11 cellular contexts compared by ENCODE assay signal in the genomic region with DNA sequence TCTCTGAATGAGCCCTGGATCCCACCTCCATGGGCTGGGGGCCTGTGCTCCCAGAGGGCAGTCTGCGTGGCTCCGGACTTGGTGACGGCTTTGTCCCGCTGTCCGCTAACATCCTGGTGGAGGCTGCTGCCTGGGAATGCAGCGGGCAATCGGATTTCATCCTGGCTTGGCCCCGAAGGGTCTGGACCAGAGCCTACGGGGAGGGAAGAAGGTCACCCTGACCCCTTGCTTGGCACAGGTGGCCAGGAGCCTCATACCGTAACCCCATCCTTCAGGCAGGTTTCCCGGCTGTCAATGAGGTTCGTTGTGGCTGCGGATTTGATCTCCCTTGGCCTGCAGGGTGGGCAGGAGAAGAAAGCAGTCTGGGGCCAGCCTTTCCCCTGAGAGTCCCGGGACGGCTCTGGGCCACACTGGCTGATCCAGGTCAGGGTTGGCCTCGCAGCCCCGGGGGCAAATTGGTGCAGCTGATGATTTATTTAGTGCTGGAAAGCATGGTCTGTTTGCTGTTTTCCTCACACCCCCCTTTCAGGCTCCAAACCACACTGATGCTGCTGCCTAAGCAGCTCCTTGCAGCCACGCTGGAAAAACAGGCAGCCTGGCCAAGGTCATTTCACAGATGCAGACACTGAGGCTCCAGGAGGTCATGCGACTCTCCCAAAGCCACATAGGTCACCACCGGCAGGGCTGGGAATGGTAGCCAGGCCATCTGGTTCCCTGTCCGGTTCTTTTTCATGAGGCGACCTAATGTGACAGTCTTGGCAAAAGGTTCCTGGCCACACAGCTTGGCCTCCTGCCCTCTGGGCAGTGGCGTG. TPM values are rescaled to one million over a fixed set of nuclear protein-coding genes. Genes with fewer than 3 reads are reported as not detected.
DNase-seq lines count a peak whose midpoint lies in the region; TF ChIP-seq lines count a peak whose summit lies in the region.
"Had no signal": no experiment of that assay in that cellular context is flagged by ENCODE, and none has a peak within 500 bp of the region (broad histone marks: within the 10 kb centered on the region; RNA-seq: fewer than 3 reads in every experiment).

No MANE protein-coding gene starts in this region.

- peaks cover 4 to 18% (median 14%) of the 10 kb centered on the region in 4 donors for H3K4me1 ChIP-seq in liver (ENCODE audit: control insufficient read depth in 4 of 4, insufficient read depth in 4 of 4, low read length in 3 of 4)
- H3K4me1 ChIP-seq in stomach, result peaks cover 32 to 87% (median 51%) of the 10 kb centered on the region in 4 donors

- WGBS in liver, result 58% methylated on average over 23 of the region's 23 CpGs
- 45 to 66% (median 59%) methylated on average over 20 to 23 of the region's 23 CpGs for WGBS in stomach, 5 donors

- H3K27me3 ChIP-seq in liver (ENCODE audit: control insufficient read depth in 4 of 4, insufficient read depth in 4 of 4, low read length in 3 of 4), result no peaks in the 10 kb centered on the region
- no peaks in the 10 kb centered on the region for H3K27me3 ChIP-seq in stomach
- H3K27me3 ChIP-seq: Peyer's patch had no signal

- no peak for TF ChIP-seq POLR2A in stomach (IDR thresholded peaks at IDR 0.05)

- intact Hi-C loops in stomach (cut with DNase I; ENCODE audit: low total_unique reads), result no loop called here

- H3K4me3 ChIP-seq in liver (ENCODE audit: low read depth in 1 of 3, low read length in 3 of 3) (no peak overlapping the region), stomach (no peak overlapping the region)
- H3K4me3 ChIP-seq: Peyer's patch had no signal

- H3K9me3 ChIP-seq in liver (ENCODE audit: control insufficient read depth in 4 of 4, low read length in 3 of 4), result no peaks in the 10 kb centered on the region
- H3K9me3 ChIP-seq in stomach, result no peaks in the 10 kb centered on the region
- H3K9me3 ChIP-seq: Peyer's patch had no signal

- TF ChIP-seq RAD21 in Ishikawa (IDR thresholded peaks at IDR 0.05; ENCODE audit: low read depth) (no peak), liver (IDR thresholded peaks at IDR 0.05) (no peak)

- H3K27ac ChIP-seq in liver (ENCODE audit: low read depth in 1 of 2, low read length in 2 of 2), result peak overlapping the region in 1 of 2 donors; percentile 36
- peak overlapping the region in 2 of 5 donors; percentile 38 to 45 for H3K27ac ChIP-seq in stomach
- H3K27ac ChIP-seq: Peyer's patch had no signal

- DNase-seq in cerebellar nuclear complex (lab: John Stamatoyannopoulos, UW), result peak; percentile 51 to 68
- peak; percentile 41 for DNase-seq in stomach
- DNase-seq in LoVo (ENCODE audit: low spot score), result no peak
- no peak for DNase-seq in NCI-H748 treated with DMSO at 0.1 percent for 48 hours (lab: John Stamatoyannopoulos, UW)
- no peak for DNase-seq in NCI-H526 treated with DMSO at 0.1 percent for 48 hours (lab: John Stamatoyannopoulos, UW)
- DNase-seq in SW 1271 (lab: John Stamatoyannopoulos, UW), result no peak
- DNase-seq: activated CD4-positive, alpha-beta memory T cell treated with anti-CD3 and anti-CD28 coated beads, Interleukin-2, amount 10 ng/mL, durations not matched to agents 7 days and 5 days; stimulated activated CD4-positive, alpha-beta T cell treated with anti-CD3 and anti-CD28 coated beads, Interleukin-4, amount 100 ng/mL, for 24 hours had no signal

- no peak for TF ChIP-seq CTCF in liver (IDR thresholded peaks at IDR 0.05; ENCODE audit: low read depth, low read length, missing input control)
- TF ChIP-seq CTCF in stomach (IDR thresholded peaks at IDR 0.05), result no peak

- H3K36me3 ChIP-seq in liver (ENCODE audit: control insufficient read depth in 4 of 4, insufficient read depth in 3 of 4, low read depth in 1 of 4, low read length in 3 of 4), result no peaks in the 10 kb centered on the region
- no peaks in the 10 kb centered on the region for H3K36me3 ChIP-seq in stomach
- H3K36me3 ChIP-seq: Peyer's patch had no signal

- TF ChIP-seq EP300 in Ishikawa (IDR thresholded peaks at IDR 0.05; ENCODE audit: borderline replicate concordance) (no peak), stomach (IDR thresholded peaks at IDR 0.05) (no peak)

- no peak overlapping the region for H3K9ac ChIP-seq in liver (ENCODE audit: low read depth in 1 of 2, low read length in 2 of 2)

TF ChIP-seq in Ishikawa, 13 proteins besides CTCF, POLR2A, EP300 and RAD21:
- TF ChIP-seq CEBPB (IDR thresholded peaks at IDR 0.05) (no peak), NFIC (IDR thresholded peaks at IDR 0.05) (0 out of 2 replicates have a peak, but pooled peaks have one; percentile 19)

TF ChIP-seq in liver, 16 proteins besides CTCF, POLR2A, EP300 and RAD21:
- TF ChIP-seq FOXA1 (IDR thresholded peaks at IDR 0.05) (no peak), RXRA (IDR thresholded peaks at IDR 0.05) (peak; percentile 40 to 73), ATF3 (IDR thresholded peaks at IDR 0.05) (no peak), HNF4G (IDR thresholded peaks at IDR 0.05) (no peak), EGR1 (IDR thresholded peaks at IDR 0.05; ENCODE audit: low read depth in 2 of 2) (no peak), SP1 (IDR thresholded peaks at IDR 0.05) (peak; percentile 49), REST (IDR thresholded peaks at IDR 0.05) (peak; percentile 34), TAF1 (conservative IDR thresholded peaks at IDR 0.05) (no peak), GABPA (IDR thresholded peaks at IDR 0.05 in 1 of 2, conservative IDR thresholded peaks at IDR 0.05 in 1 of 2) (no peak), NR2F2 (IDR thresholded peaks at IDR 0.05) (peak; percentile 98), HNF4A (conservative IDR thresholded peaks at IDR 0.05) (peak; percentile 45 to 67), YY1 (IDR thresholded peaks at IDR 0.05) (peak; percentile 77), JUND (IDR thresholded peaks at IDR 0.05) (peak in 1 of 2 donors; percentile 54), ZBTB33 (IDR thresholded peaks at IDR 0.05) (no peak), FOXA2 (IDR thresholded peaks at IDR 0.05) (no peak)
- TF ChIP-seq, protein P1, sequence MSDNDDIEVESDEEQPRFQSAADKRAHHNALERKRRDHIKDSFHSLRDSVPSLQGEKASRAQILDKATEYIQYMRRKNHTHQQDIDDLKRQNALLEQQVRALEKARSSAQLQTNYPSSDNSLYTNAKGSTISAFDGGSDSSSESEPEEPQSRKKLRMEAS (IDR thresholded peaks at IDR 0.05), result no peak

RNA-seq across cellular contexts. Expression of gene PRDM11, which starts 15.0 kb away (rescaled TPM):
- 1 to 10 TPM; 3.7 to 6.9 TPM for total RNA-seq in liver
- 1 to 10 TPM in 1 of 2 donors, under 1 TPM in 1; 0.64 to 1.9 TPM for polyA plus RNA-seq in liver
- 100 to 1,000 TPM in 1 of 5 donors, 10 to 100 TPM in 3, 1 to 10 TPM in 1; 4.5 to 139 (median 14.2) TPM for total RNA-seq in stomach
- polyA plus RNA-seq in stomach, result 1 to 10 TPM; 1.2 to 3.5 (median 2.6) TPM

Comparison
In these comparisons a context has a peak if more than half of its experiments do, and no peak if none do; other contexts are left out.
1. DNase-seq: peak in cerebellar nuclear complex (2 of 2) and stomach (single experiment); none in LoVo (single experiment), NCI-H748 treated with DMSO at 0.1 percent for 48 hours (single experiment), NCI-H526 treated with DMSO at 0.1 percent for 48 hours (single experiment) and SW 1271 (0 of 2).